ENCODE assay signal across 9 cellular contexts in genomic region chr21:36125513-36126121, GRCh38. TPM values are rescaled to one million over a fixed set of nuclear protein-coding genes. Genes with fewer than 3 reads are reported as not detected.
DNase-seq lines count a peak whose midpoint lies in the region; ATAC-seq, FAIRE-seq and TF ChIP-seq lines count a peak whose summit lies in the region.
"Had no signal": no experiment of that assay in that cellular context is flagged by ENCODE, and none has a peak within 500 bp of the region (broad histone marks: within the 10 kb centered on the region; RNA-seq: fewer than 3 reads in every experiment).

No MANE protein-coding gene starts in this region.

- 13% methylated on average over 8 of the region's 8 CpGs for WGBS in K562 (ENCODE audit: insufficient coverage, low coverage, missing lambda C conversion rate)

- TF ChIP-seq CTCF in GM12865 (IDR thresholded peaks at IDR 0.05; ENCODE audit: insufficient read depth, low read depth, low read length, missing control alignments) (peak; percentile 96), K562 (IDR thresholded peaks at IDR 0.05 in 2 of 3, conservative IDR thresholded peaks at IDR 0.05 in 1 of 3; ENCODE audit: insufficient read depth in 2 of 3, low read depth in 1 of 3, low read length in 3 of 3) (peak; percentile 82 to 95 (median 92)), kidney (IDR thresholded peaks at IDR 0.05; ENCODE audit: borderline replicate concordance, extremely low read depth, insufficient read depth) (peak; percentile 83)

- no peak for TF ChIP-seq POLR2A in K562 (conservative IDR thresholded peaks at IDR 0.05)

- DNase-seq in GM12865 (ENCODE audit: low read depth) (peak; percentile 69), NAMALWA (ENCODE audit: low spot score) (peak; percentile 75), T-helper 17 cell (peak in 1 of 3 donors; percentile 36), K562 (ENCODE audit: extremely low read depth in 1 of 4, low spot score in 3 of 4) (peak; percentile 58 to 70 (median 66)), kidney (no peak)
- peak; percentile 67 for DNase-seq in stimulated activated CD4-positive, alpha-beta T cell treated with anti-CD3 and anti-CD28 coated beads, Interleukin-4, amount 100 ng/mL, for 24 hours

- FAIRE-seq in K562 (lab: Jason Lieb, UNC): peak; percentile 96
- peak; percentile 39 for FAIRE-seq in kidney (lab: Jason Lieb, UNC)

- no peaks in the 10 kb centered on the region for H3K9me1 ChIP-seq in K562 (ENCODE audit: control insufficient read depth, insufficient read depth, low read length)

- peak overlapping the region; percentile 16 for H3K27ac Mint-ChIP-seq in T-helper 17 cell
- H3K27ac Mint-ChIP-seq: activated naive CD4-positive, alpha-beta T cell treated with anti-CD3 and anti-CD28 coated beads, Interleukin-2, amount 50 U/mL, for 72 hours; stimulated activated naive CD8-positive, alpha-beta T cell treated with anti-CD3 and anti-CD28 coated beads, Interleukin-15, Interleukin-2, amounts not matched to agents 100 ng/mL and 50 ng/mL, for 24 hours had no signal

- H3K4me3 ChIP-seq in GM12865 (ENCODE audit: low read depth, low read length): no peak overlapping the region
- H3K4me3 ChIP-seq in K562: no peak overlapping the region
- no peak overlapping the region for H3K4me3 ChIP-seq in kidney (ENCODE audit: low read length in 2 of 2)

- in situ Hi-C loops in K562 (cut with MboI): no loop called here

- H3K36me3 ChIP-seq in K562 (ENCODE audit: control insufficient read depth, insufficient read depth, low read length) (no peaks in the 10 kb centered on the region), kidney (ENCODE audit: control insufficient read depth in 1 of 2, insufficient read depth in 2 of 2, low read length in 2 of 2) (no peaks in the 10 kb centered on the region)

- ATAC-seq in T-helper 17 cell: peak; percentile 68
- ATAC-seq in K562: peak; percentile 73
- ATAC-seq in HG03469 (IDR thresholded peaks at IDR 0.05; ENCODE audit: unreplicated experiment): no peak

- peaks cover 21% of the 10 kb centered on the region for H3K4me1 Mint-ChIP-seq in T-helper 17 cell

- peaks cover 19 to 41% of the 10 kb centered on the region in 2 experiments for H3K27me3 ChIP-seq in K562 (ENCODE audit: control insufficient read depth in 2 of 2, insufficient read depth in 2 of 2, low read length in 2 of 2)

- H3K27ac ChIP-seq in K562 (ENCODE audit: extremely low read depth, low read depth, low read length) (no peak overlapping the region), kidney (ENCODE audit: low read depth in 2 of 2, low read length in 2 of 2) (no peak overlapping the region)

- H3K4me1 ChIP-seq in K562 (replicated peaks in 1 of 2; ENCODE audit: control insufficient read depth in 2 of 2, insufficient read depth in 2 of 2, low read length in 2 of 2): peaks cover 0 to 4% of the 10 kb centered on the region in 2 experiments; a peak in 1 of 5 replicates
- H3K4me1 ChIP-seq in kidney (ENCODE audit: control insufficient read depth in 1 of 2, insufficient read depth in 1 of 2, low read depth in 1 of 2, low read length in 2 of 2): peaks cover 0 to 2% of the 10 kb centered on the region in 2 donors

- intact Hi-C loops in K562 (cut with micrococcal nuclease): loop anchor here (5.0 kb wide), 1 partner anchor 262 kb away; the partner anchor contains the start of gene CHAF1B
- intact Hi-C loops in kidney (cut with DNase I): no loop called here

- POLR2A ChIA-PET in K562 (lab: Yijun Ruan, JAX): interaction anchor here (1.4 kb wide), 1 partner anchor 25 kb away, joined by 4 read pairs; no protein-coding TSS in a partner anchor

- H3K36me3 Mint-ChIP-seq in T-helper 17 cell (ENCODE audit: low read depth): no peaks in the 10 kb centered on the region
- H3K36me3 Mint-ChIP-seq: activated naive CD4-positive, alpha-beta T cell treated with anti-CD3 and anti-CD28 coated beads, Interleukin-2, amount 50 U/mL, for 72 hours had no signal

- H3K4me2 ChIP-seq in K562 (ENCODE audit: insufficient read depth, low read length): no peak overlapping the region

- TF ChIP-seq EP300 in K562 (IDR thresholded peaks at IDR 0.05; ENCODE audit: low read length): no peak

- TF ChIP-seq RAD21 in K562 (CRISPR knock-in tag; conservative IDR thresholded peaks at IDR 0.05 in 1 of 2, IDR thresholded peaks at IDR 0.05 in 1 of 2): peak; percentile 40 to 68

- 0 out of 2 replicates have a peak, but pooled peaks cover 3% of the 10 kb centered on the region for H4K20me1 ChIP-seq in K562 (replicated peaks; ENCODE audit: control insufficient read depth, insufficient read depth, low read length)

- H3K9ac ChIP-seq in K562 (ENCODE audit: insufficient read depth in 1 of 2, low read depth in 2 of 2, low read length in 2 of 2): no peak overlapping the region
- H3K9ac ChIP-seq in kidney (ENCODE audit: low read length in 2 of 2): no peak overlapping the region

- H3K9me3 ChIP-seq in T-helper 17 cell (ENCODE audit: control insufficient read depth, low read length, poor library complexity, severe bottlenecking): no peaks in the 10 kb centered on the region
- H3K9me3 ChIP-seq in K562 (replicated peaks; ENCODE audit: control insufficient read depth, insufficient read depth, low read depth, low read length): no peaks in the 10 kb centered on the region
- H3K9me3 ChIP-seq in kidney (ENCODE audit: control insufficient read depth in 1 of 2, low read length in 2 of 2): no peaks in the 10 kb centered on the region

- H2AFZ ChIP-seq in K562 (ENCODE audit: low read depth, low read length): no peak overlapping the region

- CTCF ChIA-PET in K562 (lab: Yijun Ruan, JAX; ENCODE audit: low intra/inter-chr PET ratio): interaction anchor here (1.3 kb wide), 1 partner anchor 84 kb away, joined by 7 read pairs; no protein-coding TSS in a partner anchor

- H3K79me2 ChIP-seq in K562 (ENCODE audit: control insufficient read depth, insufficient read depth, low read length): no peaks in the 10 kb centered on the region

- BruUV-seq in K562 (replicated peaks; lab: Mats Ljungman, UMichigan): no TSS peak

- no peaks in the 10 kb centered on the region for H3K27me3 Mint-ChIP-seq in T-helper 17 cell
- H3K27me3 Mint-ChIP-seq: stimulated activated naive CD8-positive, alpha-beta T cell treated with anti-CD3 and anti-CD28 coated beads, Interleukin-15, Interleukin-2, amounts not matched to agents 100 ng/mL and 50 ng/mL, for 24 hours had no signal

- no peak overlapping the region for H3K4me3 Mint-ChIP-seq in T-helper 17 cell
- H3K4me3 Mint-ChIP-seq: stimulated activated naive CD8-positive, alpha-beta T cell treated with anti-CD3 and anti-CD28 coated beads, Interleukin-15, Interleukin-2, amounts not matched to agents 100 ng/mL and 50 ng/mL, for 24 hours had no signal

RNA-seq across cellular contexts. Expression of gene CBR3, which starts 9.3 kb away (rescaled TPM):
- total RNA-seq in T-helper 17 cell (1 to 10 TPM; 2.2 to 3.1 TPM), K562 (2014; rRNA removed) (not detected in 2 replicates), K562 (2014; rRNA removed; fragmentation: Illumina TruSeq; extraction: Trizol) (not detected in 2 replicates), K562 (2015; rRNA removed; fragmentation: Illumina TruSeq; extraction: Trizol) (not detected in 2 replicates), K562 (2021) (0.16 TPM in 1 of 2 replicates, not detected in the other), kidney (2.6 TPM)
- total RNA-seq in K562 (2011; cell fraction: chromatin; rRNA removed; ENCODE audit: low replicate concordance): not detected in 2 replicates
- not detected in 2 replicates for total RNA-seq in K562 (2011; cell fraction: nucleolus; rRNA removed)
- total RNA-seq in K562 (2011; cell fraction: nucleoplasm; rRNA removed): not detected in 2 replicates
- polyA plus RNA-seq in K562 (2011; rRNA removed) (not detected in 2 replicates), K562 (2014; fragmentation: Illumina TruSeq; extraction: Trizol) (not detected in 2 replicates), K562 (2014; fragmentation: Nextera tagmentation; extraction: Ambion mirVana) (not detected), K562 (2014; rRNA removed) (not detected in 2 replicates), kidney (ENCODE audit: insufficient read depth, low read depth, low replicate concordance) (5.9 TPM)
- not detected in 2 replicates for polyA plus RNA-seq in K562 (2011; cell fraction: cytosol; rRNA removed)
- polyA plus RNA-seq in K562 (2011; cell fraction: nucleus; rRNA removed): not detected in 2 replicates
- polyA plus RNA-seq in K562 (2012): not detected in 2 replicates
- not detected in 2 replicates for polyA minus RNA-seq in K562 (2011; rRNA and poly(A)+ RNA removed)
- not detected in 2 replicates for polyA minus RNA-seq in K562 (2011; cell fraction: cytosol; rRNA and poly(A)+ RNA removed)
- not detected in 2 replicates for polyA minus RNA-seq in K562 (2011; cell fraction: nucleus; rRNA and poly(A)+ RNA removed)

RNA-seq across cellular contexts. Expression of gene DOP1B, which starts 31.0 kb away (rescaled TPM):
- total RNA-seq in T-helper 17 cell (10 to 100 TPM; 25.3 to 35.0 TPM), K562 (2014; rRNA removed) (0.32 and 0.41 TPM in 2 replicates), K562 (2014; rRNA removed; fragmentation: Illumina TruSeq; extraction: Trizol) (1.2 and 1.4 TPM in 2 replicates), K562 (2015; rRNA removed; fragmentation: Illumina TruSeq; extraction: Trizol) (0.58 and 0.79 TPM in 2 replicates), K562 (2021) (1.8 and 2.2 TPM in 2 replicates), kidney (19.2 TPM)
- 1.3 and 1.7 TPM in 2 replicates for total RNA-seq in K562 (2011; cell fraction: chromatin; rRNA removed; ENCODE audit: low replicate concordance)
- 1.2 and 1.8 TPM in 2 replicates for total RNA-seq in K562 (2011; cell fraction: nucleolus; rRNA removed)
- 1.2 and 2.0 TPM in 2 replicates for total RNA-seq in K562 (2011; cell fraction: nucleoplasm; rRNA removed)
- polyA plus RNA-seq in K562 (2011; rRNA removed) (0.75 and 1.1 TPM in 2 replicates), K562 (2014; fragmentation: Illumina TruSeq; extraction: Trizol) (0.64 and 0.68 TPM in 2 replicates), K562 (2014; fragmentation: Nextera tagmentation; extraction: Ambion mirVana) (under 1 TPM; 0.04 to 0.06 TPM), K562 (2014; rRNA removed) (0.45 and 0.76 TPM in 2 replicates), kidney (ENCODE audit: insufficient read depth, low read depth, low replicate concordance) (1.2 TPM)
- 0.58 and 1.6 TPM in 2 replicates for polyA plus RNA-seq in K562 (2011; cell fraction: cytosol; rRNA removed)
- polyA plus RNA-seq in K562 (2011; cell fraction: nucleus; rRNA removed): 0.65 and 2.5 TPM in 2 replicates
- 1.0 and 2.3 TPM in 2 replicates for polyA plus RNA-seq in K562 (2012)
- 0.28 and 2.0 TPM in 2 replicates for polyA minus RNA-seq in K562 (2011; rRNA and poly(A)+ RNA removed)
- polyA minus RNA-seq in K562 (2011; cell fraction: cytosol; rRNA and poly(A)+ RNA removed): 0.67 and 2.3 TPM in 2 replicates
- 0.94 and 3.0 TPM in 2 replicates for polyA minus RNA-seq in K562 (2011; cell fraction: nucleus; rRNA and poly(A)+ RNA removed)

RNA-seq across cellular contexts. Expression of gene CBR1, which starts 55.8 kb away (rescaled TPM):
- total RNA-seq in T-helper 17 cell (1 to 10 TPM; 4.2 to 6.3 TPM), K562 (2014; rRNA removed) (33.8 and 37.3 TPM in 2 replicates), K562 (2014; rRNA removed; fragmentation: Illumina TruSeq; extraction: Trizol) (9.5 and 12.6 TPM in 2 replicates), K562 (2015; rRNA removed; fragmentation: Illumina TruSeq; extraction: Trizol) (15.4 and 15.6 TPM in 2 replicates), K562 (2021) (15.1 and 17.6 TPM in 2 replicates), kidney (94.3 TPM)
- total RNA-seq in K562 (2011; cell fraction: chromatin; rRNA removed; ENCODE audit: low replicate concordance): 5.1 and 7.5 TPM in 2 replicates
- 8.3 and 10.5 TPM in 2 replicates for total RNA-seq in K562 (2011; cell fraction: nucleolus; rRNA removed)
- total RNA-seq in K562 (2011; cell fraction: nucleoplasm; rRNA removed): 8.5 and 9.1 TPM in 2 replicates
- polyA plus RNA-seq in K562 (2011; rRNA removed) (14.8 and 21.8 TPM in 2 replicates), K562 (2014; fragmentation: Illumina TruSeq; extraction: Trizol) (9.3 and 10.0 TPM in 2 replicates), K562 (2014; fragmentation: Nextera tagmentation; extraction: Ambion mirVana) (1 to 10 TPM; 2.5 to 5.5 TPM), K562 (2014; rRNA removed) (21.5 and 29.6 TPM in 2 replicates), kidney (ENCODE audit: insufficient read depth, low read depth, low replicate concordance) (379 TPM)
- polyA plus RNA-seq in K562 (2011; cell fraction: cytosol; rRNA removed): 21.5 and 101 TPM in 2 replicates
- polyA plus RNA-seq in K562 (2011; cell fraction: nucleus; rRNA removed): 16.1 and 19.9 TPM in 2 replicates
- 12.9 and 16.1 TPM in 2 replicates for polyA plus RNA-seq in K562 (2012)
- polyA minus RNA-seq in K562 (2011; rRNA and poly(A)+ RNA removed): 6.4 and 9.5 TPM in 2 replicates
- 6.2 and 7.5 TPM in 2 replicates for polyA minus RNA-seq in K562 (2011; cell fraction: cytosol; rRNA and poly(A)+ RNA removed)
- 6.5 and 8.0 TPM in 2 replicates for polyA minus RNA-seq in K562 (2011; cell fraction: nucleus; rRNA and poly(A)+ RNA removed)
